In genomic region chr12:77928078-77928477, GRCh38 we compare ENCODE assay signal across 25 cellular contexts.
"Had no signal": no experiment of that assay in that cellular context is flagged by ENCODE, and none has a peak within 500 bp of the region (broad histone marks: within the 10 kb centered on the region; RNA-seq: fewer than 3 reads in every experiment).

No MANE protein-coding gene starts in this region.

- H3K27ac ChIP-seq: heart right ventricle, hepatocyte, left ventricle myocardium inferior, ovary, prostate gland, sigmoid colon, suprapubic skin, thoracic aorta, tibial artery, upper lobe of right lung, uterus had no signal

- H3K4me1 ChIP-seq: prostate gland, suprapubic skin, upper lobe of right lung, uterus had no signal

- H3K9me3 ChIP-seq: heart right ventricle, left ventricle myocardium inferior, mucosa of descending colon, ovary, prostate gland, sigmoid colon, suprapubic skin, thoracic aorta, tibial artery, upper lobe of right lung, uterus had no signal

- H3K79me2 ChIP-seq: hepatocyte had no signal

- H3K27me3 ChIP-seq: heart right ventricle, hepatocyte, ovary, sigmoid colon, suprapubic skin, tibial artery, upper lobe of right lung, uterus had no signal

- H2AFZ ChIP-seq: hepatocyte had no signal

- H3K4me2 ChIP-seq: hepatocyte had no signal

- H3K36me3 ChIP-seq: heart right ventricle, left ventricle myocardium inferior, ovary, prostate gland, sigmoid colon, suprapubic skin, thoracic aorta, tibial artery, upper lobe of right lung, uterus had no signal

- FAIRE-seq: small intestine had no signal

- DNase-seq: heart right ventricle; islet precursor cell; left ventricle myocardium inferior; midbrain; mucosa of descending colon; naive thymus-derived CD4-positive, alpha-beta T cell; ovary; retina; right cardiac atrium; sigmoid colon; small intestine; stimulated activated CD4-positive, alpha-beta T cell treated with anti-CD3 and anti-CD28 coated beads, Interleukin-2, amount 100 ng/mL, for 24 hours; stimulated activated CD4-positive, alpha-beta T cell treated with anti-CD3 and anti-CD28 coated beads, Interleukin-4, amount 100 ng/mL, for 1 hour; stimulated activated naive CD4-positive, alpha-beta T cell; tibial artery; trophoblast cell; upper lobe of right lung; uterus had no signal

- H3K4me3 ChIP-seq: heart right ventricle, hepatocyte, left ventricle myocardium inferior, lung, mucosa of descending colon, ovary, prostate gland, sigmoid colon, suprapubic skin, thoracic aorta, tibial artery, upper lobe of right lung, uterus had no signal

- ATAC-seq: heart right ventricle; mucosa of descending colon; naive thymus-derived CD4-positive, alpha-beta T cell; natural killer cell treated with Interleukin-12 subunit alpha and Interleukin-12 subunit beta and Interleukin-15 and Interleukin-18, amount 100 ng/mL, for 72 hours; right cardiac atrium; stimulated activated effector memory CD8-positive, alpha-beta T cell treated with anti-CD3 and anti-CD28 coated beads, Interleukin-12 subunit alpha, Interleukin-12 subunit beta, amount 100 ng/mL, for 72 hours; upper lobe of right lung had no signal
